In genomic region chr3:18720543-18720942, GRCh38 we compare ENCODE assay signal across 26 cellular contexts.
"Had no signal": no experiment of that assay in that cellular context is flagged by ENCODE, and none has a peak within 500 bp of the region (broad histone marks: within the 10 kb centered on the region; RNA-seq: fewer than 3 reads in every experiment).

No MANE protein-coding gene starts in this region.

- H3K27me3 Mint-ChIP-seq: activated CD4-positive, alpha-beta T cell treated with anti-CD3 and anti-CD28 coated beads, Interleukin-2, amount 10 ng/mL, durations not matched to agents 7 days and 5 days; activated naive CD4-positive, alpha-beta T cell treated with anti-CD3 and anti-CD28 coated beads, Interleukin-2, amount 50 U/mL, for 24 hours; central memory CD8-positive, alpha-beta T cell; naive B cell had no signal

- ATAC-seq: foreskin keratinocyte, heart left ventricle, left colon, right cardiac atrium had no signal

- H3K9me3 Mint-ChIP-seq: activated naive CD4-positive, alpha-beta T cell treated with anti-CD3 and anti-CD28 coated beads, Interleukin-2, amount 50 U/mL, for 24 hours; neural progenitor cell had no signal

- H3K36me3 Mint-ChIP-seq: naive B cell, neural progenitor cell had no signal

- H3K27ac Mint-ChIP-seq: activated CD4-positive, alpha-beta T cell treated with anti-CD3 and anti-CD28 coated beads, Interleukin-2, amount 10 ng/mL, durations not matched to agents 7 days and 5 days; activated naive CD4-positive, alpha-beta T cell treated with anti-CD3 and anti-CD28 coated beads, Interleukin-2, amount 50 U/mL, for 24 hours; activated T-helper 1 cell treated with anti-CD3 and anti-CD28 coated beads, Interleukin-12 subunit alpha, Interleukin-12 subunit beta, Interleukin-2, Interleukin-4 antibody, amounts not matched to agents 30 ng/mL and 10 ng/mL and 1 ng/mL, durations not matched to agents 14 hours and 24 hours and 36 hours; neural progenitor cell had no signal

- H3K9me3 ChIP-seq: esophagus muscularis mucosa, heart left ventricle, thoracic aorta had no signal

- H3K4me3 Mint-ChIP-seq: activated CD4-positive, alpha-beta T cell treated with anti-CD3 and anti-CD28 coated beads, Interleukin-2, amount 10 ng/mL, durations not matched to agents 7 days and 5 days; activated naive CD4-positive, alpha-beta T cell treated with anti-CD3 and anti-CD28 coated beads, Interleukin-2, amount 50 U/mL, for 24 hours; activated T-helper 1 cell treated with anti-CD3 and anti-CD28 coated beads, Interleukin-12 subunit alpha, Interleukin-12 subunit beta, Interleukin-2, Interleukin-4 antibody, amounts not matched to agents 30 ng/mL and 10 ng/mL and 1 ng/mL, durations not matched to agents 14 hours and 24 hours and 36 hours; central memory CD8-positive, alpha-beta T cell; immature natural killer cell; naive B cell; neural progenitor cell had no signal

- DNase-seq: activated CD4-positive, alpha-beta T cell treated with anti-CD3 and anti-CD28 coated beads, Interleukin-2, amount 10 ng/mL, durations not matched to agents 7 days and 5 days; activated gamma-delta T cell treated with Interleukin-2 at 50 U/mL for 16 hours; anterior cingulate cortex; dermis blood vessel endothelial cell; effector CD4-positive, alpha-beta T cell; foreskin keratinocyte; heart left ventricle; hypothalamus; immature natural killer cell; kidney; left colon; mammary epithelial cell; naive B cell; occipital lobe; right cardiac atrium; stimulated activated CD4-positive, alpha-beta T cell treated with anti-CD3 and anti-CD28 coated beads, Interleukin-15, amount 100 ng/mL, for 24 hours; stimulated activated CD4-positive, alpha-beta T cell treated with anti-CD3 and anti-CD28 coated beads, Interleukin-2, amount 100 ng/mL, for 24 hours; stimulated activated naive CD4-positive, alpha-beta T cell treated with Interleukin-2 at 50 U/mL for 16 hours; T-helper 9 cell; trophoblast cell had no signal
